ENCODE assay signal across 11 cellular contexts in genomic region chr2:23445450-23445868, GRCh38.
A peak's percentile ranks its signal among the peaks of the same experiment; 100 is the strongest.
DNase-seq lines count a peak whose midpoint lies in the region; ATAC-seq, FAIRE-seq and TF ChIP-seq lines count a peak whose summit lies in the region.
"Had no signal": no experiment of that assay in that cellular context is flagged by ENCODE, and none has a peak within 500 bp of the region (broad histone marks: within the 10 kb centered on the region; RNA-seq: fewer than 3 reads in every experiment).

No MANE protein-coding gene starts in this region.

- no peak for TF ChIP-seq RAD21 in HepG2 (CRISPR knock-in tag; IDR thresholded peaks at IDR 0.05)

- H4K20me1 ChIP-seq in HepG2 (ENCODE audit: insufficient read depth, low read length) = no peaks in the 10 kb centered on the region
- H4K20me1 ChIP-seq: BLaER1 had no signal

- intact Hi-C loops in HepG2 (cut with micrococcal nuclease; ENCODE audit: unreplicated experiment) = no loop called here
- intact Hi-C loops in right lobe of liver (cut with DNase I) = no loop called here

- TF ChIP-seq CTCF in HepG2 (CRISPR knock-in tag; IDR thresholded peaks at IDR 0.05) (no peak), right lobe of liver (IDR thresholded peaks at IDR 0.05) (no peak), choroid plexus epithelial cell (conservative IDR thresholded peaks at IDR 0.05; ENCODE audit: low read depth, low read length) (no peak), upper lobe of left lung (IDR thresholded peaks at IDR 0.05) (no peak)

- DNase-seq in HepG2 (ENCODE audit: low spot score) (no peak), right lobe of liver (no peak), HPDE6-E6E7 (ENCODE audit: extremely low spot score) (peak; percentile 56), choroid plexus epithelial cell (ENCODE audit: low read depth) (peak; percentile 80), C1 segment of cervical spinal cord (lab: John Stamatoyannopoulos, UW) (no peak), upper lobe of left lung (no peak), hepatic stellate cell (ENCODE audit: low spot score) (no peak)
- DNase-seq in effector CD8-positive, alpha-beta T cell (lab: John Stamatoyannopoulos, UW) = no peak
- DNase-seq: naive thymus-derived CD8-positive, alpha-beta T cell; NCI-H1105 had no signal

- in situ Hi-C loops in HepG2 (cut with HindIII; ENCODE audit: extremely low pct_ligation_motif_present, low pct_unique_long_range_greater_than_20kb) = no loop called here

- no peak for FAIRE-seq in HepG2 (lab: Jason Lieb, UNC)

- H3K36me3 ChIP-seq in HepG2 (replicated peaks in 1 of 2; ENCODE audit: control insufficient read depth in 1 of 2, insufficient read depth in 2 of 2, low read length in 2 of 2) (no peaks in the 10 kb centered on the region), right lobe of liver (no peaks in the 10 kb centered on the region), upper lobe of left lung (no peaks in the 10 kb centered on the region)
- H3K36me3 ChIP-seq: BLaER1 had no signal

- no peaks in the 10 kb centered on the region for H3K4me1 ChIP-seq in HepG2 (ENCODE audit: insufficient read depth, low read length)
- H3K4me1 ChIP-seq in right lobe of liver = no peaks in the 10 kb centered on the region
- peaks cover 0 to 3% (median 0%) of the 10 kb centered on the region in 4 donors for H3K4me1 ChIP-seq in upper lobe of left lung
- H3K4me1 ChIP-seq: BLaER1 had no signal

- 3% methylated on average over 4 of the region's 4 CpGs for WGBS in HepG2 (ENCODE audit: low lambda C conversion rate)
- WGBS in right lobe of liver (ENCODE audit: insufficient coverage, low coverage, low lambda C conversion rate, missing lambda C conversion rate) = 70% methylated on average over 4 of the region's 4 CpGs
- WGBS in upper lobe of left lung, 2 donors = 70 to 77% methylated on average over 4 of the region's 4 CpGs

- H3K4me3 ChIP-seq in HepG2 (replicated peaks in 1 of 3; ENCODE audit: insufficient read depth in 1 of 3, low read depth in 2 of 3, low read length in 3 of 3) (no peak overlapping the region), right lobe of liver (no peak overlapping the region), choroid plexus epithelial cell (ENCODE audit: low read depth, low read length) (no peak overlapping the region), upper lobe of left lung (no peak overlapping the region)
- H3K4me3 ChIP-seq: BLaER1 had no signal

- no TSS peak for BruUV-seq in HepG2 (replicated peaks; lab: Mats Ljungman, UMichigan)

- CTCF ChIA-PET in HepG2 (lab: Yijun Ruan, JAX; ENCODE audit: low intra/inter-chr PET ratio, low total read pairs) = no interaction called here

- ATAC-seq in HepG2 = no peak
- no peak for ATAC-seq in right lobe of liver
- ATAC-seq in upper lobe of left lung (ENCODE audit: low FRiP score in 2 of 2) = no peak
- ATAC-seq: naive thymus-derived CD8-positive, alpha-beta T cell had no signal

- TF ChIP-seq POLR2A in HepG2 (IDR thresholded peaks at IDR 0.05; ENCODE audit: insufficient read depth in 1 of 2, low read depth in 2 of 2, low read length in 2 of 2) (no peak), right lobe of liver (IDR thresholded peaks at IDR 0.05) (no peak), upper lobe of left lung (IDR thresholded peaks at IDR 0.05) (no peak)

- POLR2A ChIA-PET in HepG2 (lab: Yijun Ruan, JAX) = no interaction called here

- no peaks in the 10 kb centered on the region for H3K79me2 ChIP-seq in HepG2 (ENCODE audit: insufficient read depth, low read length)

- H3K27me3 ChIP-seq in HepG2 (ENCODE audit: control insufficient read depth in 1 of 2, insufficient read depth in 2 of 2, low read length in 2 of 2) (no peaks in the 10 kb centered on the region), right lobe of liver (no peaks in the 10 kb centered on the region), upper lobe of left lung (no peaks in the 10 kb centered on the region)

- no peak overlapping the region for H3K9ac ChIP-seq in HepG2 (ENCODE audit: insufficient read depth, low read depth, low read length)
- H3K9ac ChIP-seq: BLaER1 had no signal

- H3K27ac ChIP-seq in HepG2 (ENCODE audit: extremely low read length, insufficient read depth, low read length) (no peak overlapping the region), right lobe of liver (no peak overlapping the region), upper lobe of left lung (no peak overlapping the region)
- H3K27ac ChIP-seq: BLaER1 had no signal

- no peak overlapping the region for H3K4me2 ChIP-seq in HepG2 (ENCODE audit: low read depth, low read length)
- H3K4me2 ChIP-seq: BLaER1 had no signal

- TF ChIP-seq EP300 in HepG2 (IDR thresholded peaks at IDR 0.05; ENCODE audit: low read depth in 2 of 2, low read length in 2 of 2) (no peak), HepG2 (CRISPR knock-in tag; IDR thresholded peaks at IDR 0.05; ENCODE audit: borderline replicate concordance) (no peak), upper lobe of left lung (IDR thresholded peaks at IDR 0.05) (no peak)

- no peak overlapping the region for H2AFZ ChIP-seq in HepG2 (ENCODE audit: low read length)

- H3K9me3 ChIP-seq in HepG2 (ENCODE audit: low read length) (peaks cover 9% of the 10 kb centered on the region), right lobe of liver (peaks cover 0 to 3% (median 0%) of the 10 kb centered on the region in 4 donors), upper lobe of left lung (peaks cover 0 to 8% (median 6%) of the 10 kb centered on the region in 4 donors)

TF ChIP-seq in HepG2, 621 proteins besides CTCF, POLR2A, EP300 and RAD21:
- TF ChIP-seq ZHX2 (IDR thresholded peaks at IDR 0.05; ENCODE audit: low read depth) (no peak), ZHX2 (CRISPR knock-in tag; IDR thresholded peaks at IDR 0.05; ENCODE audit: borderline replicate concordance) (no peak), GABPA (IDR thresholded peaks at IDR 0.05; ENCODE audit: low read depth, low read length) (no peak), GABPA (CRISPR knock-in tag; IDR thresholded peaks at IDR 0.05; ENCODE audit: low read depth) (peak; percentile 51; the same call in 1 of the 2 replicates), NR2C2 (CRISPR knock-in tag; IDR thresholded peaks at IDR 0.05; ENCODE audit: borderline replicate concordance) (peak; percentile 38; the same call in 1 of the 2 replicates), STAT5B (CRISPR knock-in tag; IDR thresholded peaks at IDR 0.05) (no peak)
- TF ChIP-seq, protein P1, sequence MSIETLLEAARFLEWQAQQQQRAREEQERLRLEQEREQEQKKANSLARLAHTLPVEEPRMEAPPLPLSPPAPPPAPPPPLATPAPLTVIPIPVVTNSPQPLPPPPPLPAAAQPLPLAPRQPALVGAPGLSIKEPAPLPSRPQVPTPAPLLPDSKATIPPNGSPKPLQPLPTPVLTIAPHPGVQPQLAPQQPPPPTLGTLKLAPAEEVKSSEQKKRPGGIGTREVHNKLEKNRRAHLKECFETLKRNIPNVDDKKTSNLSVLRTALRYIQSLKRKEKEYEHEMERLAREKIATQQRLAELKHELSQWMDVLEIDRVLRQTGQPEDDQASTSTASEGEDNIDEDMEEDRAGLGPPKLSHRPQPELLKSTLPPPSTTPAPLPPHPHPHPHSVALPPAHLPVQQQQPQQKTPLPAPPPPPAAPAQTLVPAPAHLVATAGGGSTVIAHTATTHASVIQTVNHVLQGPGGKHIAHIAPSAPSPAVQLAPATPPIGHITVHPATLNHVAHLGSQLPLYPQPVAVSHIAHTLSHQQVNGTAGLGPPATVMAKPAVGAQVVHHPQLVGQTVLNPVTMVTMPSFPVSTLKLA (IDR thresholded peaks at IDR 0.05) = 0 out of 2 replicates have a peak, but pooled peaks have one; percentile 5

Comparison
In these comparisons a context has a peak if more than half of its experiments do, and no peak if none do; other contexts are left out.
1. DNase-seq: peak in HPDE6-E6E7 (single experiment) and choroid plexus epithelial cell (single experiment); none in HepG2 (single experiment), right lobe of liver (0 of 3), C1 segment of cervical spinal cord (0 of 14), upper lobe of left lung (0 of 2), effector CD8-positive, alpha-beta T cell (single experiment) and hepatic stellate cell (single experiment).